Comparison of ENCODE assay signal across 20 cellular contexts in the genomic region with DNA sequence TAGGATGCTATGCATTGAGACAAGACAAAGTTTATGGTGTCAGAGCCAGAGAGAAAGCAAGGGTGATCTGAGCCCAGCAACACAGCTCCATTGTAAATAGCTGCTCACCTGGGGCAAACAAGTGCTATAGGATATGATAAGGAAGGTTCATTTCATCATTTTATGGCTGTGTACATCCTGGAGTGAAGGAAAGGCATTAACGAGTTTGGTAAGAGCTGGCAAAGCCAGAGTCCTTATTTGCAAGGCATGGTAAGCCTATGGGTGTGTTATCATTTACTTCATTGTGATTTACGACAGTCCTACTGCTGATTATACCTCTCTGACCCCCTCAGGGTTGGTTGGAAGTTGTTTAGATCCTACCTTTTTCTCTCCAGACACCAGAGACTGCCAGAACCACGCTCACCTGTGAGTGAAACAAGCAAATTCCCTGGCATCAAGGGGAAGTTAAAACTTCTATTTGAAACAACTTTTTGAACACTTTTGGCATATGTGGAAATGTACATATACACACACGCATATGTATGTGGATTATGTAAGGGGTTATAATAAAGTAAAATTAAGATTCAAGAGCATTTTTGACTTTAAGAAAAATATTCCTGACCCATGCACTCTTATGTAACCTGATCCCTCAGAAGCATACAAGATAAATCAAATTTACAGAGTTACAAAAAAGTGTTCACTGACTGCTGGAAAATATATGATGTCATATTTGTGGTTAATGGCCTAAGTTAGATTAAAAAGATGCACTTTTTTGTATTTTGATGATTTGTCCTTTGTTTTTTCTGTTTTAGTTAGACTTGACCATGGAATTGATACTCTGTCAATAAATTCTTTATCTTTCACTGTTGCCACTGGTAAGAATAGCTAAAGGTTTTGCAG. TPM values are rescaled to one million over a fixed set of nuclear protein-coding genes. Genes with fewer than 3 reads are reported as not detected.
A peak's percentile ranks its signal among the peaks of the same experiment; 100 is the strongest.
DNase-seq lines count a peak whose midpoint lies in the region; ATAC-seq, FAIRE-seq and TF ChIP-seq lines count a peak whose summit lies in the region.
"Had no signal": no experiment of that assay in that cellular context is flagged by ENCODE, and none has a peak within 500 bp of the region (broad histone marks: within the 10 kb centered on the region; RNA-seq: fewer than 3 reads in every experiment).

No MANE protein-coding gene starts in this region.

- DNase-seq in GM12892 (ENCODE audit: insufficient read length) (no peak), LoVo (ENCODE audit: low spot score) (peak; percentile 62), left colon (peak; percentile 18 to 59), EL (no peak), uterus (no peak), NCI-H1694 treated with DMSO at 0.1 percent for 48 hours (lab: John Stamatoyannopoulos, UW) (no peak)
- DNase-seq: DMS153, MM.1S, NCI-H1105, NCI-H1694, NCI-H2107, NCI-H446, SJCRH30, SW 1271 had no signal

- H3K36me3 ChIP-seq in uterus: no peaks in the 10 kb centered on the region
- H3K36me3 ChIP-seq: HAP-1, SJCRH30 had no signal

- H3K27ac ChIP-seq in uterus: no peak overlapping the region
- H3K27ac ChIP-seq: C4-2B, KMS-11, SJCRH30 had no signal

- FAIRE-seq in GM12892 (lab: Jason Lieb, UNC): peak; percentile 5

- H3K4me3 ChIP-seq in uterus: no peak overlapping the region
- H3K4me3 ChIP-seq: HAP-1, SJCRH30 had no signal

- ATAC-seq in SK-N-SH treated with all-trans-retinoic acid at 6 μM for 48 hours (no peak), left colon (peak; percentile 91), HG03097 (IDR thresholded peaks at IDR 0.05; ENCODE audit: low FRiP score, unreplicated experiment) (no peak)

- H3K4me1 ChIP-seq in uterus: no peaks in the 10 kb centered on the region
- H3K4me1 ChIP-seq: HAP-1, SJCRH30 had no signal

- no peaks in the 10 kb centered on the region for H3K9me3 ChIP-seq in uterus
- H3K9me3 ChIP-seq: HAP-1, SJCRH30 had no signal

- TF ChIP-seq CTCF in uterus (IDR thresholded peaks at IDR 0.05): no peak

- no peaks in the 10 kb centered on the region for H3K27me3 ChIP-seq in uterus
- H3K27me3 ChIP-seq: SJCRH30 had no signal

- intact Hi-C loops in left colon (cut with DNase I, micrococcal nuclease): no loop called here
- intact Hi-C loops in uterus (cut with DNase I; ENCODE audit: low total_unique reads): no loop called here

- TF ChIP-seq POLR2A in GM12892 (IDR thresholded peaks at IDR 0.05; ENCODE audit: low read depth, low read length): no peak
- no peak for TF ChIP-seq POLR2A in uterus (IDR thresholded peaks at IDR 0.05)

TF ChIP-seq in SK-N-SH treated with all-trans-retinoic acid at 6 μM for 48 hours, 23 proteins besides CTCF, POLR2A, EP300 and RAD21:
- no peak for TF ChIP-seq ZNF8 (CRISPR knock-in tag; IDR thresholded peaks at IDR 0.05)
- TF ChIP-seq ISL1 (CRISPR knock-in tag; IDR thresholded peaks at IDR 0.05): 0 out of 2 replicates have a peak, but pooled peaks have one; percentile 7
- no peak for TF ChIP-seq RARB (CRISPR knock-in tag; IDR thresholded peaks at IDR 0.05)
- TF ChIP-seq, protein P1, sequence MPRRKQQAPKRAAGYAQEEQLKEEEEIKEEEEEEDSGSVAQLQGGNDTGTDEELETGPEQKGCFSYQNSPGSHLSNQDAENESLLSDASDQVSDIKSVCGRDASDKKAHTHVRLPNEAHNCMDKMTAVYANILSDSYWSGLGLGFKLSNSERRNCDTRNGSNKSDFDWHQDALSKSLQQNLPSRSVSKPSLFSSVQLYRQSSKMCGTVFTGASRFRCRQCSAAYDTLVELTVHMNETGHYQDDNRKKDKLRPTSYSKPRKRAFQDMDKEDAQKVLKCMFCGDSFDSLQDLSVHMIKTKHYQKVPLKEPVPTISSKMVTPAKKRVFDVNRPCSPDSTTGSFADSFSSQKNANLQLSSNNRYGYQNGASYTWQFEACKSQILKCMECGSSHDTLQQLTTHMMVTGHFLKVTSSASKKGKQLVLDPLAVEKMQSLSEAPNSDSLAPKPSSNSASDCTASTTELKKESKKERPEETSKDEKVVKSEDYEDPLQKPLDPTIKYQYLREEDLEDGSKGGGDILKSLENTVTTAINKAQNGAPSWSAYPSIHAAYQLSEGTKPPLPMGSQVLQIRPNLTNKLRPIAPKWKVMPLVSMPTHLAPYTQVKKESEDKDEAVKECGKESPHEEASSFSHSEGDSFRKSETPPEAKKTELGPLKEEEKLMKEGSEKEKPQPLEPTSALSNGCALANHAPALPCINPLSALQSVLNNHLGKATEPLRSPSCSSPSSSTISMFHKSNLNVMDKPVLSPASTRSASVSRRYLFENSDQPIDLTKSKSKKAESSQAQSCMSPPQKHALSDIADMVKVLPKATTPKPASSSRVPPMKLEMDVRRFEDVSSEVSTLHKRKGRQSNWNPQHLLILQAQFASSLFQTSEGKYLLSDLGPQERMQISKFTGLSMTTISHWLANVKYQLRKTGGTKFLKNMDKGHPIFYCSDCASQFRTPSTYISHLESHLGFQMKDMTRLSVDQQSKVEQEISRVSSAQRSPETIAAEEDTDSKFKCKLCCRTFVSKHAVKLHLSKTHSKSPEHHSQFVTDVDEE (CRISPR knock-in tag; IDR thresholded peaks at IDR 0.05): no peak
- TF ChIP-seq PATZ1 (CRISPR knock-in tag; IDR thresholded peaks at IDR 0.05; ENCODE audit: borderline replicate concordance): no peak

RNA-seq across cellular contexts. Expression of gene EDN1, which starts 40.4 kb away (rescaled TPM):
- polyA plus RNA-seq in GM12892 (2012; ENCODE audit: missing spikeins): 6.2 TPM
- total RNA-seq in left colon: 10 to 100 TPM; 16.8 to 24.8 TPM
- 10 to 100 TPM in 2 of 4 donors, 1 to 10 TPM in 2; 2.8 to 13.8 (median 7.7) TPM for total RNA-seq in uterus
- total RNA-seq: A673 had no signal

Comparison
In these comparisons a context has a peak if more than half of its experiments do, and no peak if none do; other contexts are left out.
1. DNase-seq: peak in LoVo (single experiment) and left colon (2 of 2); none in GM12892 (single experiment), EL (single experiment), uterus (0 of 2) and NCI-H1694 treated with DMSO at 0.1 percent for 48 hours (single experiment).